Comparison of ENCODE assay signal across 1 cellular context in the genomic region with DNA sequence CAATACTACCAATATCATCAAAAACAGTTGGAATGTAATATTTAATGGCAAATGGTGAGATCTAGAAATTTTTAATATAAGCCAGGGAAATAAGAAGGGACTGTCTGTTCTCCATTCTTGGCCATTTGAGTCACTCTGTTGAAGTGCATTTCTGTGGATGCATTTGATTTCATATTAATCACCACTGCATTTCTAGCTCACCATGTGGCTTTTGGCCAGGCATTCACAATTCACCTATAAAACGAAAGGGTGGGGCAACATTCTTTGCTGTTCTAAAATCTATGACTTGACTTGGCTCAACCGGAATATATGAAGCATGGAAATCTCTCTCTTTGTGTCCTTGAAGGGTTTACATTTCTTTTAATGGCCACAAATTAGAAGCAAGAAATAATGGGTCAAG.
TF ChIP-seq lines count a peak whose summit lies in the region.

No MANE protein-coding gene starts in this region.

TF ChIP-seq in GM23338, 12 proteins besides CTCF, POLR2A, EP300 and RAD21 (continued from another document):
- TF ChIP-seq, protein P1, sequence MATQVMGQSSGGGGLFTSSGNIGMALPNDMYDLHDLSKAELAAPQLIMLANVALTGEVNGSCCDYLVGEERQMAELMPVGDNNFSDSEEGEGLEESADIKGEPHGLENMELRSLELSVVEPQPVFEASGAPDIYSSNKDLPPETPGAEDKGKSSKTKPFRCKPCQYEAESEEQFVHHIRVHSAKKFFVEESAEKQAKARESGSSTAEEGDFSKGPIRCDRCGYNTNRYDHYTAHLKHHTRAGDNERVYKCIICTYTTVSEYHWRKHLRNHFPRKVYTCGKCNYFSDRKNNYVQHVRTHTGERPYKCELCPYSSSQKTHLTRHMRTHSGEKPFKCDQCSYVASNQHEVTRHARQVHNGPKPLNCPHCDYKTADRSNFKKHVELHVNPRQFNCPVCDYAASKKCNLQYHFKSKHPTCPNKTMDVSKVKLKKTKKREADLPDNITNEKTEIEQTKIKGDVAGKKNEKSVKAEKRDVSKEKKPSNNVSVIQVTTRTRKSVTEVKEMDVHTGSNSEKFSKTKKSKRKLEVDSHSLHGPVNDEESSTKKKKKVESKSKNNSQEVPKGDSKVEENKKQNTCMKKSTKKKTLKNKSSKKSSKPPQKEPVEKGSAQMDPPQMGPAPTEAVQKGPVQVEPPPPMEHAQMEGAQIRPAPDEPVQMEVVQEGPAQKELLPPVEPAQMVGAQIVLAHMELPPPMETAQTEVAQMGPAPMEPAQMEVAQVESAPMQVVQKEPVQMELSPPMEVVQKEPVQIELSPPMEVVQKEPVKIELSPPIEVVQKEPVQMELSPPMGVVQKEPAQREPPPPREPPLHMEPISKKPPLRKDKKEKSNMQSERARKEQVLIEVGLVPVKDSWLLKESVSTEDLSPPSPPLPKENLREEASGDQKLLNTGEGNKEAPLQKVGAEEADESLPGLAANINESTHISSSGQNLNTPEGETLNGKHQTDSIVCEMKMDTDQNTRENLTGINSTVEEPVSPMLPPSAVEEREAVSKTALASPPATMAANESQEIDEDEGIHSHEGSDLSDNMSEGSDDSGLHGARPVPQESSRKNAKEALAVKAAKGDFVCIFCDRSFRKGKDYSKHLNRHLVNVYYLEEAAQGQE (IDR thresholded peaks at IDR 0.05; ENCODE audit: unreplicated experiment): no peak
- no peak for TF ChIP-seq EZH2 (IDR thresholded peaks at IDR 0.05; ENCODE audit: low read depth, unreplicated experiment)
- TF ChIP-seq STAT1 (IDR thresholded peaks at IDR 0.05; ENCODE audit: unreplicated experiment): no peak
- TF ChIP-seq CREB1 (CRISPR knock-in tag; IDR thresholded peaks at IDR 0.05; ENCODE audit: low read depth): no peak
- TF ChIP-seq, protein P2, sequence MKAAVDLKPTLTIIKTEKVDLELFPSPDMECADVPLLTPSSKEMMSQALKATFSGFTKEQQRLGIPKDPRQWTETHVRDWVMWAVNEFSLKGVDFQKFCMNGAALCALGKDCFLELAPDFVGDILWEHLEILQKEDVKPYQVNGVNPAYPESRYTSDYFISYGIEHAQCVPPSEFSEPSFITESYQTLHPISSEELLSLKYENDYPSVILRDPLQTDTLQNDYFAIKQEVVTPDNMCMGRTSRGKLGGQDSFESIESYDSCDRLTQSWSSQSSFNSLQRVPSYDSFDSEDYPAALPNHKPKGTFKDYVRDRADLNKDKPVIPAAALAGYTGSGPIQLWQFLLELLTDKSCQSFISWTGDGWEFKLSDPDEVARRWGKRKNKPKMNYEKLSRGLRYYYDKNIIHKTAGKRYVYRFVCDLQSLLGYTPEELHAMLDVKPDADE (IDR thresholded peaks at IDR 0.05): no peak
- TF ChIP-seq EZH2phosphoT487 (IDR thresholded peaks at IDR 0.05; ENCODE audit: unreplicated experiment): no peak
- TF ChIP-seq JUNB (IDR thresholded peaks at IDR 0.05; ENCODE audit: unreplicated experiment): no peak
